ENCODE assay signal across 28 cellular contexts in genomic region chr2:68453761-68454360, GRCh38. TPM values are rescaled to one million over a fixed set of nuclear protein-coding genes. Genes with fewer than 3 reads are reported as not detected.
A peak's percentile ranks its signal among the peaks of the same experiment; 100 is the strongest.
DNase-seq lines count a peak whose midpoint lies in the region; ATAC-seq and TF ChIP-seq lines count a peak whose summit lies in the region.
"Had no signal": no experiment of that assay in that cellular context is flagged by ENCODE, and none has a peak within 500 bp of the region (broad histone marks: within the 10 kb centered on the region; RNA-seq: fewer than 3 reads in every experiment).

No MANE protein-coding gene starts in this region.

- no peaks in the 10 kb centered on the region for H3K27me3 Mint-ChIP-seq in stimulated activated naive CD8-positive, alpha-beta T cell treated with anti-CD3 and anti-CD28 coated beads, Interleukin-15, amount 100 ng/mL, for 72 hours
- no peaks in the 10 kb centered on the region for H3K27me3 Mint-ChIP-seq in T-cell
- H3K27me3 Mint-ChIP-seq in naive thymus-derived CD4-positive, alpha-beta T cell: no peaks in the 10 kb centered on the region
- H3K27me3 Mint-ChIP-seq: memory B cell had no signal

- no peak for TF ChIP-seq CTCF in heart right ventricle (IDR thresholded peaks at IDR 0.05)

- H3K36me3 Mint-ChIP-seq in T-cell: no peaks in the 10 kb centered on the region
- no peaks in the 10 kb centered on the region for H3K36me3 Mint-ChIP-seq in naive thymus-derived CD4-positive, alpha-beta T cell
- H3K36me3 Mint-ChIP-seq: memory B cell had no signal

- no peaks in the 10 kb centered on the region for H3K9me3 Mint-ChIP-seq in stimulated activated naive CD8-positive, alpha-beta T cell treated with anti-CD3 and anti-CD28 coated beads, Interleukin-15, amount 100 ng/mL, for 72 hours
- H3K9me3 Mint-ChIP-seq in T-cell: peaks cover 0 to 4% (median 0%) of the 10 kb centered on the region in 3 donors
- peaks cover 0 to 5% (median 0%) of the 10 kb centered on the region in 11 donors for H3K9me3 Mint-ChIP-seq in naive thymus-derived CD4-positive, alpha-beta T cell
- H3K9me3 Mint-ChIP-seq: memory B cell had no signal

- peak; percentile 23 for ATAC-seq in stimulated activated naive CD8-positive, alpha-beta T cell treated with anti-CD3 and anti-CD28 coated beads, Interleukin-15, Interleukin-2, amounts not matched to agents 100 U/mL and 50 U/mL, for 24 hours
- no peak for ATAC-seq in stimulated activated naive CD8-positive, alpha-beta T cell treated with anti-CD3 and anti-CD28 coated beads, Interleukin-15, amount 100 ng/mL, for 72 hours
- ATAC-seq in T-cell (replicated peaks in 1 of 4) (no peak), HG03457 (IDR thresholded peaks at IDR 0.05; ENCODE audit: unreplicated experiment) (no peak), HG03025 (IDR thresholded peaks at IDR 0.05; ENCODE audit: low FRiP score, unreplicated experiment) (no peak), heart right ventricle (no peak)
- ATAC-seq in naive thymus-derived CD4-positive, alpha-beta T cell: no peak
- ATAC-seq: body of pancreas, left lobe of liver, Right ventricle myocardium inferior had no signal

- no peaks in the 10 kb centered on the region for H3K9me3 ChIP-seq in naive thymus-derived CD4-positive, alpha-beta T cell (ENCODE audit: control insufficient read depth in 2 of 3, low read length in 3 of 3)
- peaks cover 0 to 6% (median 2%) of the 10 kb centered on the region in 11 donors for H3K9me3 ChIP-seq in heart right ventricle
- H3K9me3 ChIP-seq: body of pancreas, esophagus squamous epithelium, transverse colon had no signal

- no peak overlapping the region for H3K27ac ChIP-seq in naive thymus-derived CD4-positive, alpha-beta T cell (ENCODE audit: low read depth, low read length)
- H3K27ac ChIP-seq in heart right ventricle: no peak overlapping the region
- H3K27ac ChIP-seq: BLaER1 treated with 17β-estradiol and CSF1 and Interleukin-3, amounts not matched to agents 10 nM and 100 nM; body of pancreas; esophagus squamous epithelium; PC-9; transverse colon; WERI-Rb-1 had no signal

- no peak overlapping the region for H3K27ac Mint-ChIP-seq in stimulated activated naive CD8-positive, alpha-beta T cell treated with anti-CD3 and anti-CD28 coated beads, Interleukin-15, amount 100 ng/mL, for 72 hours
- H3K27ac Mint-ChIP-seq in T-cell: peak overlapping the region; percentile 67 to 89
- peak overlapping the region in 7 of 9 donors; percentile 16 to 86 (median 63) for H3K27ac Mint-ChIP-seq in naive thymus-derived CD4-positive, alpha-beta T cell
- H3K27ac Mint-ChIP-seq: memory B cell had no signal

- 57 to 69% methylated on average over 2 of the region's 2 CpGs for WGBS in heart right ventricle, 2 donors

- no peaks in the 10 kb centered on the region for H3K4me1 Mint-ChIP-seq in stimulated activated naive CD8-positive, alpha-beta T cell treated with anti-CD3 and anti-CD28 coated beads, Interleukin-15, amount 100 ng/mL, for 72 hours
- peaks cover 21 to 23% (median 22%) of the 10 kb centered on the region in 3 donors for H3K4me1 Mint-ChIP-seq in T-cell
- H3K4me1 Mint-ChIP-seq in naive thymus-derived CD4-positive, alpha-beta T cell: peaks cover 0 to 26% (median 20%) of the 10 kb centered on the region in 7 donors

- H3K4me3 Mint-ChIP-seq in stimulated activated naive CD8-positive, alpha-beta T cell treated with anti-CD3 and anti-CD28 coated beads, Interleukin-15, amount 100 ng/mL, for 72 hours: no peak overlapping the region
- H3K4me3 Mint-ChIP-seq in T-cell: no peak overlapping the region
- H3K4me3 Mint-ChIP-seq in naive thymus-derived CD4-positive, alpha-beta T cell: peak overlapping the region in 2 of 10 donors; percentile 5 to 14
- H3K4me3 Mint-ChIP-seq: memory B cell had no signal

- no peak overlapping the region for H3K4me3 ChIP-seq in naive thymus-derived CD4-positive, alpha-beta T cell (ENCODE audit: low read length)
- no peak overlapping the region for H3K4me3 ChIP-seq in heart right ventricle
- H3K4me3 ChIP-seq: BLaER1 treated with 17β-estradiol and CSF1 and Interleukin-3, amounts not matched to agents 10 nM and 100 nM; body of pancreas; esophagus squamous epithelium; PC-9; skin epidermis; transverse colon had no signal

- intact Hi-C loops in naive thymus-derived CD4-positive, alpha-beta T cell (cut with micrococcal nuclease): no loop called here
- intact Hi-C loops in heart right ventricle (cut with DNase I): no loop called here

- no peak for DNase-seq in stimulated activated naive CD8-positive, alpha-beta T cell treated with anti-CD3 and anti-CD28 coated beads, Interleukin-15, Interleukin-2, amounts not matched to agents 100 U/mL and 50 U/mL, for 24 hours
- no peak for DNase-seq in stimulated activated naive CD8-positive, alpha-beta T cell treated with anti-CD3 and anti-CD28 coated beads, Interleukin-15, amount 100 ng/mL, for 72 hours
- DNase-seq in T-cell (no peak), NOMO-1 treated with DMSO at 0.1 percent for 48 hours (lab: John Stamatoyannopoulos, UW; ENCODE audit: unreplicated experiment) (no peak), heart right ventricle (no peak)
- DNase-seq in naive thymus-derived CD4-positive, alpha-beta T cell: no peak
- DNase-seq: activated CD4-positive, alpha-beta T cell treated with anti-CD3 and anti-CD28 coated beads, Interleukin-2, amount 50 U/mL, for 1 hour; activated CD8-positive, alpha-beta memory T cell treated with anti-CD3 and anti-CD28 coated beads, Interleukin-2, amount 50 U/mL, for 4 hours; body of pancreas; esophagus squamous epithelium; KG1; NCI-H1436; NCI-H2081 treated with DMSO at 0.1 percent for 48 hours; NCI-H345; NCI-H82; occipital lobe; PC-9; stimulated activated CD8-positive, alpha-beta memory T cell treated with anti-CD3 and anti-CD28 coated beads, Interleukin-4, amount 100 ng/mL, for 48 hours; T-helper 9 cell; transverse colon; WERI-Rb-1 had no signal

- CTCF ChIA-PET in T-cell (lab: Charles Lee): interaction anchor here (0.6 to 2.4 kb wide), 8 partner anchors 10 to 472 kb away, joined by 3 to 23 read pairs (median 4); no protein-coding TSS in a partner anchor
- CTCF ChIA-PET in naive thymus-derived CD4-positive, alpha-beta T cell (lab: Charles Lee): interaction anchor here (1.2 to 1.7 kb wide), 2 partner anchors 10 to 486 kb away, joined by 3 to 8 read pairs; no protein-coding TSS in a partner anchor

- H3K27me3 ChIP-seq in naive thymus-derived CD4-positive, alpha-beta T cell (ENCODE audit: control insufficient read depth in 2 of 2, insufficient read depth in 2 of 2, low read length in 2 of 2): no peaks in the 10 kb centered on the region
- no peaks in the 10 kb centered on the region for H3K27me3 ChIP-seq in heart right ventricle
- H3K27me3 ChIP-seq: BLaER1 treated with 17β-estradiol and CSF1 and Interleukin-3, amounts not matched to agents 10 nM and 100 nM; body of pancreas; esophagus squamous epithelium; transverse colon had no signal

- no peaks in the 10 kb centered on the region for H3K36me3 ChIP-seq in naive thymus-derived CD4-positive, alpha-beta T cell (ENCODE audit: control insufficient read depth in 2 of 3, insufficient read depth in 3 of 3, low read length in 3 of 3)
- no peaks in the 10 kb centered on the region for H3K36me3 ChIP-seq in heart right ventricle
- H3K36me3 ChIP-seq: BLaER1 treated with 17β-estradiol and CSF1 and Interleukin-3, amounts not matched to agents 10 nM and 100 nM; esophagus squamous epithelium; transverse colon; WERI-Rb-1 had no signal

- H3K4me1 ChIP-seq in naive thymus-derived CD4-positive, alpha-beta T cell (ENCODE audit: control insufficient read depth in 2 of 2, insufficient read depth in 2 of 2, low read length in 2 of 2): peaks cover 4 to 10% of the 10 kb centered on the region in 2 donors
- peaks cover 0 to 7% (median 0%) of the 10 kb centered on the region in 9 donors for H3K4me1 ChIP-seq in heart right ventricle
- H3K4me1 ChIP-seq: body of pancreas, esophagus squamous epithelium, transverse colon had no signal

- POLR2A ChIA-PET in T-cell (lab: Charles Lee): no interaction called here
- POLR2A ChIA-PET in naive thymus-derived CD4-positive, alpha-beta T cell (lab: Charles Lee): interaction anchor here (0.6 to 2.1 kb wide), 3 partner anchors 10 to 460 kb away, joined by 3 to 9 read pairs (median 3); partner anchors contain the start of genes APLF and FBXO48

RNA-seq across cellular contexts. Expression of gene FBXO48, which starts 13.2 kb away (rescaled TPM):
- 1 to 10 TPM; 1.8 to 4.5 (median 4.5) TPM for total RNA-seq in T-cell
- 1 to 10 TPM; 1.1 to 5.6 (median 1.7) TPM for total RNA-seq in naive thymus-derived CD4-positive, alpha-beta T cell
- polyA plus RNA-seq in naive thymus-derived CD4-positive, alpha-beta T cell: under 1 TPM; 0.49 to 0.53 TPM
- total RNA-seq in heart right ventricle: 1 to 10 TPM in 4 of 10 donors, under 1 TPM in 6; 0.27 to 1.2 (median 0.97) TPM
- polyA plus RNA-seq in heart right ventricle: under 1 TPM; 0.30 to 0.51 TPM

RNA-seq across cellular contexts. Expression of gene APLF, which starts 13.5 kb away (rescaled TPM):
- 1 to 10 TPM; 4.3 to 6.1 (median 5.1) TPM for total RNA-seq in T-cell
- 1 to 10 TPM; 2.9 to 8.9 (median 3.8) TPM for total RNA-seq in naive thymus-derived CD4-positive, alpha-beta T cell
- 1 to 10 TPM; 1.4 TPM for polyA plus RNA-seq in naive thymus-derived CD4-positive, alpha-beta T cell
- 1 to 10 TPM; 3.4 to 6.5 (median 5.1) TPM for total RNA-seq in heart right ventricle
- 1 to 10 TPM in 1 of 2 donors, under 1 TPM in 1; 0.38 to 1.8 TPM for polyA plus RNA-seq in heart right ventricle

Comparison
In these comparisons a context has a peak if more than half of its experiments do, and no peak if none do; other contexts are left out.
1. H3K27ac Mint-ChIP-seq: peak in T-cell (2 of 2) and naive thymus-derived CD4-positive, alpha-beta T cell (7 of 9); none in stimulated activated naive CD8-positive, alpha-beta T cell treated with anti-CD3 and anti-CD28 coated beads, Interleukin-15, amount 100 ng/mL, for 72 hours (0 of 2).